In the genomic region with DNA sequence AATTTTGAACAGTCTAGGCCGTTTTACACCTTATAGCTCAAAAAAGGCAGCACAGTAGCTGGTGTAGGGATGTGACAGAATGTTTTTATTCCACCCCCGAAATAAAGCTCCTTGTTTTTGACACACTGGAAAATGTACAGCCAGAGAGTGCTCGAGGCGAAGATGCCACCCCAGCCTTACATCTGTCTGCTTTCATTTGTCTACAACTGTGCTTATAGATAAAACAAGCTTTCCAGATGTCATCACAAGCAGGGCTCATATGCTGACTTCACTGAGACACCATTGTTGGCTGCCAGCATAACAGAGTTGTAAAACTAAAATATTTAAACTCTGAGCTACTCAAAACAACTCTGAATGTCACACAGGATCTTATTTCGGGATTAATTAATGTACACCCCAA, we compare ENCODE assay signal across 24 cellular contexts.
"Had no signal": no experiment of that assay in that cellular context is flagged by ENCODE, and none has a peak within 500 bp of the region (broad histone marks: within the 10 kb centered on the region; RNA-seq: fewer than 3 reads in every experiment).

No MANE protein-coding gene starts in this region.

- H3K4me3 ChIP-seq: colonic mucosa, lower lobe of right lung, prostate gland, suprapubic skin, upper lobe of left lung had no signal

- H3K27me3 Mint-ChIP-seq: activated B cell treated with CpG ODN at 0.5 μM for 24 hours; activated CD4-positive, alpha-beta memory T cell treated with anti-CD3 and anti-CD28 coated beads, Interleukin-2, amount 10 ng/mL, durations not matched to agents 7 days and 5 days; activated T-helper 17 cell treated with anti-CD3 and anti-CD28 coated beads, Interleukin-2, amount 50 U/mL, for 72 hours; central memory CD8-positive, alpha-beta T cell; stimulated activated naive CD8-positive, alpha-beta T cell treated with anti-CD3 and anti-CD28 coated beads, Interleukin-15, amount 100 ng/mL, for 72 hours had no signal

- H3K4me1 ChIP-seq: colonic mucosa, lower lobe of right lung, prostate gland, suprapubic skin, upper lobe of left lung had no signal

- H3K4me3 Mint-ChIP-seq: activated B cell treated with CpG ODN at 0.5 μM for 24 hours; activated CD4-positive, alpha-beta memory T cell treated with anti-CD3 and anti-CD28 coated beads, Interleukin-2, amount 10 ng/mL, durations not matched to agents 7 days and 5 days; activated T-helper 17 cell treated with anti-CD3 and anti-CD28 coated beads, Interleukin-2, amount 50 U/mL, for 72 hours; central memory CD8-positive, alpha-beta T cell; endodermal cell; stimulated activated naive CD8-positive, alpha-beta T cell treated with anti-CD3 and anti-CD28 coated beads, Interleukin-15, amount 100 ng/mL, for 72 hours had no signal

- H3K36me3 ChIP-seq: brain microvascular endothelial cell, colonic mucosa, lower lobe of right lung, prostate gland, suprapubic skin, upper lobe of left lung had no signal

- H3K9me3 Mint-ChIP-seq: activated B cell treated with CpG ODN at 0.5 μM for 24 hours; activated T-helper 17 cell treated with anti-CD3 and anti-CD28 coated beads, Interleukin-2, amount 50 U/mL, for 72 hours; stimulated activated naive CD8-positive, alpha-beta T cell treated with anti-CD3 and anti-CD28 coated beads, Interleukin-15, amount 100 ng/mL, for 72 hours had no signal

- DNase-seq: activated B cell treated with CpG ODN at 0.5 μM for 24 hours; activated CD4-positive, alpha-beta memory T cell treated with anti-CD3 and anti-CD28 coated beads, Interleukin-2, amount 10 ng/mL, durations not matched to agents 7 days and 5 days; activated CD4-positive, alpha-beta T cell treated with anti-CD3 and anti-CD28 coated beads for 48 hours; activated naive CD4-positive, alpha-beta T cell; activated T-cell treated with anti-CD3 and anti-CD28 coated beads, Interleukin-2, amount 50 U/mL, for 1 hour; anterior cingulate cortex; brain microvascular endothelial cell; colonic mucosa; endodermal cell; lower lobe of right lung; midbrain; right cardiac atrium; small intestine; stimulated activated CD4-positive, alpha-beta T cell treated with anti-CD3 and anti-CD28 coated beads, Interleukin-15, amount 100 ng/mL, for 24 hours; stimulated activated CD4-positive, alpha-beta T cell treated with anti-CD3 and anti-CD28 coated beads, Interleukin-2, amount 100 ng/mL, for 48 hours; stimulated activated naive CD8-positive, alpha-beta T cell treated with anti-CD3 and anti-CD28 coated beads, Interleukin-15, amount 100 ng/mL, for 72 hours; T-helper 9 cell; upper lobe of left lung had no signal

- H3K4me1 Mint-ChIP-seq: activated B cell treated with CpG ODN at 0.5 μM for 24 hours; activated CD4-positive, alpha-beta memory T cell treated with anti-CD3 and anti-CD28 coated beads, Interleukin-2, amount 10 ng/mL, durations not matched to agents 7 days and 5 days; activated T-helper 17 cell treated with anti-CD3 and anti-CD28 coated beads, Interleukin-2, amount 50 U/mL, for 72 hours; central memory CD8-positive, alpha-beta T cell; stimulated activated naive CD8-positive, alpha-beta T cell treated with anti-CD3 and anti-CD28 coated beads, Interleukin-15, amount 100 ng/mL, for 72 hours had no signal

- H3K27ac Mint-ChIP-seq: activated B cell treated with CpG ODN at 0.5 μM for 24 hours; activated CD4-positive, alpha-beta memory T cell treated with anti-CD3 and anti-CD28 coated beads, Interleukin-2, amount 10 ng/mL, durations not matched to agents 7 days and 5 days; activated T-helper 17 cell treated with anti-CD3 and anti-CD28 coated beads, Interleukin-2, amount 50 U/mL, for 72 hours; endodermal cell; stimulated activated naive CD8-positive, alpha-beta T cell treated with anti-CD3 and anti-CD28 coated beads, Interleukin-15, amount 100 ng/mL, for 72 hours had no signal

- FAIRE-seq: keratinocyte, small intestine had no signal

- H3K27ac ChIP-seq: brain microvascular endothelial cell, colonic mucosa, epithelial cell of prostate, lower lobe of right lung, prostate gland, suprapubic skin, upper lobe of left lung had no signal

- H3K9me3 ChIP-seq: colonic mucosa, lower lobe of right lung, prostate gland, suprapubic skin, upper lobe of left lung had no signal

- ATAC-seq: activated T-helper 17 cell treated with anti-CD3 and anti-CD28 coated beads, Interleukin-2, amount 50 U/mL, for 72 hours; lower lobe of right lung; right cardiac atrium; stimulated activated naive CD8-positive, alpha-beta T cell treated with anti-CD3 and anti-CD28 coated beads, Interleukin-15, amount 100 ng/mL, for 72 hours had no signal

- H3K27me3 ChIP-seq: brain microvascular endothelial cell, colonic mucosa, suprapubic skin, upper lobe of left lung had no signal
